In the genomic region with DNA sequence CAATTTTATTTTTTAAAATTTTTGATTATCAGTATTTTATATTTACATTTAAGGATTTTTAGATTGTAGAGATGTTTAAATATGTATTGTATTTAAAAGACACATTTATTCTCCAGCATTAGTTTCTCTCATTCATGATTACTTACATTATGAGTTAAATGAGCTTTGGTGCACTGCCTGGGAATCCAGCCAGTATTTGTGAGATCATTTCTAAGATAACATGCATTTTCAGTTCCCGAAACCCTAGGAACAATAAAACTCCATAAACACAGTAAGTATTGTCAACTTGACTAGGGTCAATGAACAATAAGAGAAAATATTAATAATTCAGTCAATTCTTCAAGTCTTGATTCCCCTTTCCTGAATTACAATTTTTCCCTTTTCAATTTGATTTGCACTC, we compare ENCODE assay signal across 1 cellular context.
TF ChIP-seq lines count a peak whose summit lies in the region.

No MANE protein-coding gene starts in this region.

TF ChIP-seq in SK-N-SH treated with all-trans-retinoic acid at 6 μM for 48 hours, 23 proteins besides CTCF, POLR2A, EP300 and RAD21 (continued from another document):
- TF ChIP-seq TSHZ2 (CRISPR knock-in tag; IDR thresholded peaks at IDR 0.05), result no peak
- no peak for TF ChIP-seq OSR1 (CRISPR knock-in tag; IDR thresholded peaks at IDR 0.05)
- TF ChIP-seq ZFP3 (CRISPR knock-in tag; IDR thresholded peaks at IDR 0.05), result no peak
- TF ChIP-seq CSDC2 (CRISPR knock-in tag; IDR thresholded peaks at IDR 0.05), result no peak
TF ChIP-seq in SK-N-SH treated with all-trans-retinoic acid at 6 μM for 48 hours: peak in this region for 0.
